ENCODE assay signal across 1 cellular context in genomic region chr1:98044071-98044697, GRCh38.
TF ChIP-seq lines count a peak whose summit lies in the region.

No MANE protein-coding gene starts in this region.

TF ChIP-seq in GM23338, 12 proteins besides CTCF, POLR2A, EP300 and RAD21 (continued from another document):
- TF ChIP-seq ZNF462 (CRISPR knock-in tag; IDR thresholded peaks at IDR 0.05) (no peak), STAT1 (IDR thresholded peaks at IDR 0.05; ENCODE audit: unreplicated experiment) (no peak), NANOG (IDR thresholded peaks at IDR 0.05; ENCODE audit: borderline replicate concordance) (no peak), ETS1 (IDR thresholded peaks at IDR 0.05) (no peak), ZNF331 (CRISPR knock-in tag; IDR thresholded peaks at IDR 0.05; ENCODE audit: low read depth) (no peak), POLR2AphosphoS5 (IDR thresholded peaks at IDR 0.05; ENCODE audit: low read depth) (no peak), ZNF114 (CRISPR knock-in tag; IDR thresholded peaks at IDR 0.05) (no peak), EZH2phosphoT487 (IDR thresholded peaks at IDR 0.05; ENCODE audit: unreplicated experiment) (no peak)
